1 cellular context compared by ENCODE assay signal in the genomic region with DNA sequence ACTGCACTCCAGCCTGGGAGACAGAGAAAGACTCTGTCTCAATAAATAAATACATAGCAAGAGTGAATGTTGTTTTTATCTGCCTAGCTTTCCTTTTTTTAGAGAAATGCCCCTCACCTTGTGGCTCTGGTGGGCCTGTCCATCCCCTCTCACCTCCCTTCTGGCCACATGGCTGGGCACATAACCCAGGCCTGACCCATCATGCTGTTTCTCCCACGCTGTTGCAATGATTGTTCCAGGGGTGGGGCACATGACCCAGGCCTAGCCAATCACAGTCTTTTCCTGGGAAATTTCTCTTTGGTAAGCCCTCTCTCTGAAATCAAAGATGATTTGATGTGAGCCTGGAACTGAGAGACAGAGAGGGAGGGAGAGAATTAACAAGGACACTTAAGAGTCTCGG.
TF ChIP-seq lines count a peak whose summit lies in the region.

No MANE protein-coding gene starts in this region.

TF ChIP-seq in HCT116, 20 proteins besides CTCF, POLR2A, EP300 and RAD21:
- TF ChIP-seq SP1 (IDR thresholded peaks at IDR 0.05; ENCODE audit: low read depth) (peak; percentile 38; the same call in 1 of the 2 replicates), CBX3 (IDR thresholded peaks at IDR 0.05; ENCODE audit: low read depth) (0 out of 2 replicates have a peak, but pooled peaks have one; percentile 12), EGR1 (IDR thresholded peaks at IDR 0.05; ENCODE audit: low read depth) (no peak)
- TF ChIP-seq, protein P1, sequence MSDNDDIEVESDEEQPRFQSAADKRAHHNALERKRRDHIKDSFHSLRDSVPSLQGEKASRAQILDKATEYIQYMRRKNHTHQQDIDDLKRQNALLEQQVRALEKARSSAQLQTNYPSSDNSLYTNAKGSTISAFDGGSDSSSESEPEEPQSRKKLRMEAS (IDR thresholded peaks at IDR 0.05), result peak; percentile 84
